34 cellular contexts compared by ENCODE assay signal in the genomic region with DNA sequence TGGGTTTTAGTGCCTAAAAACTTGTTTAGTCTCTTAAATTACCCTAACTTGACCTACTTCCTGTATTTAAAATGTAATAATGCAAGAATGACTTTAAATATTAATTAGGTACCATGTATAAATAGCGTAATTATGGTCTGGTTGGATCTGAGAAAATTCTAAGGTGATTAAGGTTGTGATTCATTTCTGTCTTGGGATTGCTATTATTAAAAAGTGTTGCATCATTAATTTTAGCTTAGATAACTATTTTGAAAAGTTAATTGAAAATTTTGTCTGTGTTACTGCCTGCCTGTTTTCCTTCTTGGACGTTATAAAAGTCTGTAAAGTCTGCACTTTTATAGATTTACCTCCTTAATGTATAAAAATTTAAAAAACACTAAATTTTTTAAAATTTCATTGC. TPM values are rescaled to one million over a fixed set of nuclear protein-coding genes. Genes with fewer than 3 reads are reported as not detected.
DNase-seq lines count a peak whose midpoint lies in the region; ATAC-seq, FAIRE-seq and TF ChIP-seq lines count a peak whose summit lies in the region.
"Had no signal": no experiment of that assay in that cellular context is flagged by ENCODE, and none has a peak within 500 bp of the region (broad histone marks: within the 10 kb centered on the region; RNA-seq: fewer than 3 reads in every experiment).

No MANE protein-coding gene starts in this region.

- H3K4me3 ChIP-seq in A673 (ENCODE audit: low read depth, low read length, poor library complexity, severe bottlenecking) (no peak overlapping the region), IMR-90 (ENCODE audit: insufficient read depth, low read depth, low read length) (no peak overlapping the region), K562 (no peak overlapping the region), keratinocyte (ENCODE audit: control insufficient read depth in 2 of 3, extremely low read depth in 1 of 3, insufficient read depth in 2 of 3, low read depth in 1 of 3, low read length in 3 of 3) (no peak overlapping the region)
- H3K4me3 ChIP-seq: A549; BLaER1; BLaER1 treated with 17β-estradiol and CSF1 and Interleukin-3, amounts not matched to agents 10 nM and 100 nM had no signal

- H3K23ac ChIP-seq in IMR-90 (ENCODE audit: low read depth, low read length), result no peak overlapping the region

- no peaks in the 10 kb centered on the region; a peak in 1 of 4 replicates for H3K79me1 ChIP-seq in IMR-90 (ENCODE audit: low read depth in 1 of 2, low read length in 2 of 2)

- no peak overlapping the region for H2BK20ac ChIP-seq in IMR-90 (ENCODE audit: low read depth, low read length)

- TF ChIP-seq RAD21 in IMR-90 (IDR thresholded peaks at IDR 0.05; ENCODE audit: low read length), result no peak
- TF ChIP-seq RAD21 in K562 (CRISPR knock-in tag; conservative IDR thresholded peaks at IDR 0.05 in 1 of 2, IDR thresholded peaks at IDR 0.05 in 1 of 2), result no peak

- no peak overlapping the region for H3K14ac ChIP-seq in IMR-90 (replicated peaks; ENCODE audit: low read depth, low read length)

- ATAC-seq in IMR-90 (ENCODE audit: low read depth) (no peak), K562 (no peak), GM19328 (IDR thresholded peaks at IDR 0.05; ENCODE audit: unreplicated experiment) (no peak), GM21381 (IDR thresholded peaks at IDR 0.05; ENCODE audit: unreplicated experiment) (no peak)
- ATAC-seq: CD8-positive, alpha-beta T cell had no signal

- H3K27ac ChIP-seq in A673 (ENCODE audit: low read depth, low read length, poor library complexity, severe bottlenecking), result peak overlapping the region; percentile 2
- H3K27ac ChIP-seq in IMR-90 (ENCODE audit: insufficient read depth, low read length), result no peak overlapping the region
- H3K27ac ChIP-seq in K562 (ENCODE audit: extremely low read depth, low read depth, low read length), result no peak overlapping the region
- H3K27ac ChIP-seq in keratinocyte (ENCODE audit: control insufficient read depth, insufficient read depth, low read length), result peak overlapping the region; percentile 30
- H3K27ac ChIP-seq: 22Rv1; A549; BLaER1; BLaER1 treated with 17β-estradiol and CSF1 and Interleukin-3, amounts not matched to agents 10 nM and 100 nM; C4-2B had no signal

- no peak overlapping the region for H2AK5ac ChIP-seq in IMR-90 (ENCODE audit: low read depth, low read length)

- H3K4me2 ChIP-seq in IMR-90 (ENCODE audit: low read depth, low read length) (no peak overlapping the region), K562 (ENCODE audit: insufficient read depth, low read length) (no peak overlapping the region), keratinocyte (ENCODE audit: control insufficient read depth, extremely low read depth, insufficient read depth, low read depth, low read length) (no peak overlapping the region)
- H3K4me2 ChIP-seq: A549; BLaER1; BLaER1 treated with 17β-estradiol and CSF1 and Interleukin-3, amounts not matched to agents 10 nM and 100 nM had no signal

- in situ Hi-C loops in IMR-90 (cut with MboI; ENCODE audit: low sequenced_read_pairs), result no loop called here
- in situ Hi-C loops in K562 (cut with MboI), result no loop called here

- H2AFZ ChIP-seq in IMR-90 (replicated peaks; ENCODE audit: low read length, poor library complexity) (no peak overlapping the region), K562 (ENCODE audit: low read depth, low read length) (no peak overlapping the region), keratinocyte (ENCODE audit: control insufficient read depth, low read length) (no peak overlapping the region)

- H2BK5ac ChIP-seq in IMR-90 (ENCODE audit: low read depth, low read length, poor library complexity, severe bottlenecking), result no peak overlapping the region

- no peak overlapping the region for H3K56ac ChIP-seq in IMR-90 (ENCODE audit: extremely low read depth, insufficient read depth, low read length)

- H3K9ac ChIP-seq in IMR-90 (ENCODE audit: low read depth, low read length) (no peak overlapping the region), K562 (ENCODE audit: insufficient read depth in 1 of 2, low read depth in 2 of 2, low read length in 2 of 2) (no peak overlapping the region), keratinocyte (ENCODE audit: control insufficient read depth, extremely low read depth, insufficient read depth, low read length) (no peak overlapping the region)
- H3K9ac ChIP-seq: BLaER1; BLaER1 treated with 17β-estradiol and CSF1 and Interleukin-3, amounts not matched to agents 10 nM and 100 nM had no signal

- H2AK9ac ChIP-seq in IMR-90 (replicated peaks; ENCODE audit: low read depth, low read length, poor library complexity), result no peak overlapping the region

- no CpG with 5 or more reads among the region's 2 CpGs for WGBS in IMR-90 (ENCODE audit: extremely low coverage in 2 of 2, insufficient read length in 1 of 2), 2 experiments
- 87% methylated on average over 2 of the region's 2 CpGs for WGBS in K562 (ENCODE audit: insufficient coverage, low coverage, missing lambda C conversion rate)

- H3K18ac ChIP-seq in IMR-90 (ENCODE audit: low read depth, low read length), result no peak overlapping the region

- peaks cover 17% of the 10 kb centered on the region for H3K36me3 ChIP-seq in A673 (ENCODE audit: insufficient read depth, low read length, poor library complexity, severe bottlenecking)
- no peaks in the 10 kb centered on the region for H3K36me3 ChIP-seq in IMR-90 (ENCODE audit: control insufficient read depth, insufficient read depth, low read length)
- peaks cover 52% of the 10 kb centered on the region for H3K36me3 ChIP-seq in K562 (ENCODE audit: control insufficient read depth, insufficient read depth, low read length)
- no peaks in the 10 kb centered on the region for H3K36me3 ChIP-seq in keratinocyte (ENCODE audit: control insufficient read depth in 2 of 2, extremely low read depth in 1 of 2, insufficient read depth in 2 of 2, low read length in 2 of 2)

- BruUV-seq in A673 (replicated peaks; lab: Mats Ljungman, UMichigan), result no TSS peak
- no TSS peak for BruUV-seq in IMR-90 (replicated peaks; lab: Mats Ljungman, UMichigan)
- BruUV-seq in K562 (replicated peaks; lab: Mats Ljungman, UMichigan), result no TSS peak

- POLR2A ChIA-PET in A673 (lab: Charles Lee; ENCODE audit: low non-redundant PET) (no interaction called here), IMR-90 (lab: Charles Lee; ENCODE audit: unreplicated experiment) (no interaction called here), K562 (lab: Yijun Ruan, JAX) (interaction anchor here (0.8 to 0.9 kb wide), 2 partner anchors 12 to 21 kb away, joined by 3 to 4 read pairs; a partner anchor contains a TSS)

- no peaks in the 10 kb centered on the region for H3K9me3 ChIP-seq in A673 (ENCODE audit: low read depth, low read length, poor library complexity, severe bottlenecking)
- H3K9me3 ChIP-seq in IMR-90 (ENCODE audit: control insufficient read depth, insufficient read depth, low read length), result no peaks in the 10 kb centered on the region
- H3K9me3 ChIP-seq in K562 (replicated peaks; ENCODE audit: control insufficient read depth, insufficient read depth, low read depth, low read length), result no peaks in the 10 kb centered on the region
- H3K9me3 ChIP-seq in keratinocyte (ENCODE audit: control insufficient read depth, low read depth, low read length), result no peaks in the 10 kb centered on the region
- H3K9me3 ChIP-seq: A549, BE2C, Caco-2 had no signal

- H3K9me1 ChIP-seq in IMR-90 (ENCODE audit: insufficient read depth, low read length) (peaks cover 5% of the 10 kb centered on the region; the same call in 1 of the 2 replicates), K562 (ENCODE audit: control insufficient read depth, insufficient read depth, low read length) (no peaks in the 10 kb centered on the region), keratinocyte (ENCODE audit: control insufficient read depth, extremely low read depth, insufficient read depth, low read length) (no peaks in the 10 kb centered on the region)

- DNase-seq in A673 (ENCODE audit: low spot score), result no peak
- DNase-seq in IMR-90, result no peak
- DNase-seq in K562 (ENCODE audit: extremely low read depth in 1 of 4, low spot score in 3 of 4), result no peak
- DNase-seq in keratinocyte (ENCODE audit: low read depth, low spot score), result no peak
- DNase-seq in cerebellar nuclear complex (lab: John Stamatoyannopoulos, UW), result no peak
- DNase-seq in head of caudate nucleus, result no peak
- DNase-seq: 8988T; ACHN; AML-193; BE2C; C1 segment of cervical spinal cord; Caco-2; Calu3; CD4-positive, alpha-beta memory T cell; CD4-positive, alpha-beta T cell; CD4-positive, CD25-positive, alpha-beta regulatory T cell; CD8-positive, alpha-beta memory T cell; CD8-positive, alpha-beta T cell; COR-L47; DMS 273 treated with DMSO at 0.1 percent for 48 hours; DMS153; DMS53; DMS79; DMS79 treated with DMSO at 0.1 percent for 48 hours; DND-41; EL had no signal

- TF ChIP-seq POLR2A in IMR-90 (IDR thresholded peaks at IDR 0.05; ENCODE audit: low read depth, low read length) (no peak), K562 (conservative IDR thresholded peaks at IDR 0.05) (no peak)

- H4K20me1 ChIP-seq in IMR-90 (ENCODE audit: insufficient read depth, low read length), result no peaks in the 10 kb centered on the region
- no peaks in the 10 kb centered on the region for H4K20me1 ChIP-seq in K562 (replicated peaks; ENCODE audit: control insufficient read depth, insufficient read depth, low read length)
- no peaks in the 10 kb centered on the region for H4K20me1 ChIP-seq in keratinocyte (ENCODE audit: control insufficient read depth, extremely low read depth, insufficient read depth, low read length)
- H4K20me1 ChIP-seq: BLaER1; BLaER1 treated with 17β-estradiol and CSF1 and Interleukin-3, amounts not matched to agents 10 nM and 100 nM had no signal

- intact Hi-C loops in A673 (cut with micrococcal nuclease; ENCODE audit: unreplicated experiment) (no loop called here), IMR-90 (cut with micrococcal nuclease) (no loop called here), K562 (cut with micrococcal nuclease) (no loop called here), head of caudate nucleus (cut with DNase I) (no loop called here)

- no peaks in the 10 kb centered on the region for H3K79me2 ChIP-seq in K562 (ENCODE audit: control insufficient read depth, insufficient read depth, low read length)
- no peaks in the 10 kb centered on the region for H3K79me2 ChIP-seq in keratinocyte (ENCODE audit: control insufficient read depth, insufficient read depth, low read length)

- H3K27me3 ChIP-seq in A673 (replicated peaks; ENCODE audit: insufficient read depth, low read depth, low read length, poor library complexity), result no peaks in the 10 kb centered on the region
- no peaks in the 10 kb centered on the region for H3K27me3 ChIP-seq in IMR-90 (ENCODE audit: control insufficient read depth, insufficient read depth, low read length)
- no peaks in the 10 kb centered on the region for H3K27me3 ChIP-seq in K562 (ENCODE audit: control insufficient read depth in 2 of 2, insufficient read depth in 2 of 2, low read length in 2 of 2)
- no peaks in the 10 kb centered on the region for H3K27me3 ChIP-seq in keratinocyte (ENCODE audit: control insufficient read depth, extremely low read depth, insufficient read depth, low read length)
- H3K27me3 ChIP-seq: BE2C; BLaER1; BLaER1 treated with 17β-estradiol and CSF1 and Interleukin-3, amounts not matched to agents 10 nM and 100 nM had no signal

- dilution Hi-C loops in IMR-90 (cut with HindIII; ENCODE audit: low sequenced_read_pairs, unreplicated experiment), result no loop called here
- dilution Hi-C loops in keratinocyte (cut with MboI; ENCODE audit: extremely low pct_ligation_motif_present, low sequenced_read_pairs), result no loop called here

- no peak overlapping the region for H4K91ac ChIP-seq in IMR-90 (ENCODE audit: insufficient read depth, low read depth, low read length)

- TF ChIP-seq CTCF in A673 (conservative IDR thresholded peaks at IDR 0.05; ENCODE audit: low read depth, low read length) (no peak), IMR-90 (conservative IDR thresholded peaks at IDR 0.05; ENCODE audit: low read depth, low read length) (no peak), K562 (IDR thresholded peaks at IDR 0.05 in 2 of 3, conservative IDR thresholded peaks at IDR 0.05 in 1 of 3; ENCODE audit: insufficient read depth in 2 of 3, low read depth in 1 of 3, low read length in 3 of 3) (no peak), keratinocyte (optimal IDR thresholded peaks at IDR 0.05 in 1 of 3, IDR thresholded peaks at IDR 0.05 in 1 of 3, conservative IDR thresholded peaks at IDR 0.05 in 1 of 3; ENCODE audit: extremely low read depth in 1 of 3, insufficient read depth in 2 of 3, low read length in 3 of 3) (no peak)

- H3K4ac ChIP-seq in IMR-90 (ENCODE audit: low read depth, low read length), result no peak overlapping the region

- peaks cover 12% of the 10 kb centered on the region for H3K4me1 ChIP-seq in A673 (ENCODE audit: insufficient read depth, low read length, poor library complexity, severe bottlenecking)
- peaks cover 2% of the 10 kb centered on the region; the same call in 1 of the 2 replicates for H3K4me1 ChIP-seq in IMR-90 (ENCODE audit: control insufficient read depth, insufficient read depth, low read length)
- H3K4me1 ChIP-seq in K562 (replicated peaks in 1 of 2; ENCODE audit: control insufficient read depth in 2 of 2, insufficient read depth in 2 of 2, low read length in 2 of 2), result peaks cover 0 to 18% of the 10 kb centered on the region in 2 experiments; a peak in 3 of 5 replicates
- H3K4me1 ChIP-seq in keratinocyte (ENCODE audit: control insufficient read depth, extremely low read depth, insufficient read depth, low read length), result no peaks in the 10 kb centered on the region
- H3K4me1 ChIP-seq: Caco-2 had no signal

- CTCF ChIA-PET in A673 (lab: Charles Lee), result no interaction called here
- CTCF ChIA-PET in IMR-90 (lab: Yijun Ruan, JAX), result no interaction called here
- CTCF ChIA-PET in K562 (lab: Yijun Ruan, JAX; ENCODE audit: low intra/inter-chr PET ratio), result no interaction called here

- no peak overlapping the region for H2BK120ac ChIP-seq in IMR-90 (ENCODE audit: low read depth, low read length)

- TF ChIP-seq EP300 in K562 (IDR thresholded peaks at IDR 0.05; ENCODE audit: low read length), result no peak

- no peak overlapping the region for H4K8ac ChIP-seq in IMR-90 (ENCODE audit: low read depth in 2 of 2, low read length in 2 of 2)

- no peak overlapping the region for H2BK15ac ChIP-seq in IMR-90 (ENCODE audit: low read depth, low read length)

- FAIRE-seq in K562 (lab: Jason Lieb, UNC) (no peak), keratinocyte (lab: Jason Lieb, UNC) (no peak)
- FAIRE-seq: D721Med had no signal

- no peak overlapping the region for H4K5ac ChIP-seq in IMR-90 (ENCODE audit: low read depth, low read length)

RNA-seq across cellular contexts. Expression of a gene that starts 11.8 kb away (rescaled TPM):
- total RNA-seq in A673 (2021) (1.8 and 2.0 TPM in 2 replicates), IMR-90 (2012; rRNA removed) (0.36 and 0.83 TPM in 2 replicates), K562 (2014; rRNA removed) (0.69 and 0.86 TPM in 2 replicates), K562 (2014; rRNA removed; fragmentation: Illumina TruSeq; extraction: Trizol) (1.5 and 2.1 TPM in 2 replicates), K562 (2015; rRNA removed; fragmentation: Illumina TruSeq; extraction: Trizol) (1.4 TPM in 2 replicates), K562 (2021) (0.73 and 0.83 TPM in 2 replicates)
- polyA plus RNA-seq in IMR-90 (2012; rRNA removed) (0.19 TPM in 2 replicates), K562 (2011; rRNA removed) (0.99 and 1.4 TPM in 2 replicates), K562 (2014; fragmentation: Illumina TruSeq; extraction: Trizol) (0.31 and 0.40 TPM in 2 replicates), K562 (2014; fragmentation: Nextera tagmentation; extraction: Ambion mirVana) (under 1 TPM; 0.21 to 0.22 TPM), K562 (2014; rRNA removed) (0.24 and 0.53 TPM in 2 replicates), keratinocyte (0.21 to 0.34 TPM (median 0.22 TPM) in 3 replicates)
- not detected in 2 replicates for polyA plus RNA-seq in IMR-90 (2012; cell fraction: cytosol; rRNA removed)
- polyA plus RNA-seq in IMR-90 (2012; cell fraction: nucleus; rRNA removed; ENCODE audit: low replicate concordance), result 0.07 and 1.3 TPM in 2 replicates
- total RNA-seq in K562 (2011; cell fraction: chromatin; rRNA removed; ENCODE audit: low replicate concordance), result 5.8 and 23.2 TPM in 2 replicates
- 2.5 and 4.6 TPM in 2 replicates for total RNA-seq in K562 (2011; cell fraction: nucleolus; rRNA removed)
- total RNA-seq in K562 (2011; cell fraction: nucleoplasm; rRNA removed), result 10.0 and 24.3 TPM in 2 replicates
- polyA plus RNA-seq in K562 (2011; cell fraction: cytosol; rRNA removed), result 0.06 and 0.38 TPM in 2 replicates
- polyA plus RNA-seq in K562 (2011; cell fraction: nucleus; rRNA removed), result 1.1 and 2.6 TPM in 2 replicates
- polyA plus RNA-seq in K562 (2012), result 0.09 and 0.61 TPM in 2 replicates
- 9.4 and 11.8 TPM in 2 replicates for polyA minus RNA-seq in K562 (2011; rRNA and poly(A)+ RNA removed)
- polyA minus RNA-seq in K562 (2011; cell fraction: cytosol; rRNA and poly(A)+ RNA removed), result 0.76 TPM in 1 of 2 replicates, not detected in the other
- polyA minus RNA-seq in K562 (2011; cell fraction: nucleus; rRNA and poly(A)+ RNA removed), result 7.0 and 10.7 TPM in 2 replicates
- not detected for polyA plus RNA-seq in keratinocyte (2011; ENCODE audit: low read depth)
- polyA plus RNA-seq in keratinocyte (2011; cell fraction: cytosol; rRNA removed), result 0.16 TPM in 1 of 2 replicates, not detected in the other
- 0.48 and 1.1 TPM in 2 replicates for polyA plus RNA-seq in keratinocyte (2011; cell fraction: nucleus; rRNA removed)
- polyA plus RNA-seq in keratinocyte (2012; ENCODE audit: low replicate concordance), result 0.13 and 0.45 TPM in 2 replicates
- polyA minus RNA-seq in keratinocyte, result 0.99 to 3.1 TPM in 2 of 3 replicates, not detected in the other
- polyA minus RNA-seq in keratinocyte (2011; cell fraction: cytosol; rRNA and poly(A)+ RNA removed), result not detected
- polyA minus RNA-seq in keratinocyte (2011; cell fraction: nucleus; rRNA and poly(A)+ RNA removed), result 2.7 and 6.4 TPM in 2 replicates

Comparison
In these comparisons a context has a peak if more than half of its experiments do, and no peak if none do; other contexts are left out.
1. H3K27ac ChIP-seq: peak in A673 (single experiment) and keratinocyte (single experiment); none in IMR-90 (single experiment) and K562 (single experiment).